ENCODE assay signal across 1 cellular context in the genomic region with DNA sequence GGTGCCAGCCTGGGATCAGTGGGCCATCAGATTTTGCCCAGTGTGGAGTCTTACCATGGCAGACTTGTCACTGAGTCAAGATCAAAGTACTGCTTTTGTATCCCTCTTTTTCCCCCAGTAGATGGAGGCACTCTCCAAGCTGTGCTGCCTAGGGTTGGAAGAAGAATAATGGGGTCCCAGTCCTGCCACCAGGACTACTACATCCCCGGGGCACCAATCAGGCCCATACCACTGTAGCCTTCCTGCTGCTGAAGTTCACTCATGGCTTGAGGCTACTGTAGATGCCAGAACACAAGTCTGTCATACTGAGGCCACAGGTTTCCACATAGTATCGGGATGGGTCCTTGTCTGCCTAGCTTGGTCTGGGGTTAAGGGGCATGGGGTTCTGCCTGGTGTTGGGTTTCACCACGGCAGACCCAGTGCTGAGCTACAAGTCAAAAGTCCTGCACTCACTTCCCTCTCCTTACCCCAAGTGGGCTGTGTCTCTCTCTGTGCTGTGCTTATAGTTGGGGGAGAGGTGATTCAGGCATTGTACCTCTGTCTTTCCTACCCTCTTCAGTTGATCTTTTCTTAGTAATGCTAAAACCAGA.
TF ChIP-seq lines count a peak whose summit lies in the region.

No MANE protein-coding gene starts in this region.

TF ChIP-seq in IMR-90, 13 proteins besides CTCF, POLR2A, EP300 and RAD21 (continued from another document):
- TF ChIP-seq SMC3 (IDR thresholded peaks at IDR 0.05; ENCODE audit: low read depth, low read length) (no peak), ELK1 (IDR thresholded peaks at IDR 0.05; ENCODE audit: borderline replicate concordance, low read depth, low read length) (no peak), USF2 (IDR thresholded peaks at IDR 0.05; ENCODE audit: low read depth, low read length) (no peak), RFX5 (IDR thresholded peaks at IDR 0.05; ENCODE audit: low read depth, low read length) (no peak), MXI1 (IDR thresholded peaks at IDR 0.05; ENCODE audit: borderline replicate concordance, low read depth, low read length) (no peak), MAFK (IDR thresholded peaks at IDR 0.05; ENCODE audit: low read depth, low read length) (no peak), BHLHE40 (IDR thresholded peaks at IDR 0.05; ENCODE audit: low read depth, low read length) (no peak), FOS (IDR thresholded peaks at IDR 0.05; ENCODE audit: low read depth, low read length) (no peak), CEBPB (IDR thresholded peaks at IDR 0.05; ENCODE audit: low read depth, low read length) (no peak), MAZ (IDR thresholded peaks at IDR 0.05; ENCODE audit: borderline replicate concordance, low read depth, low read length) (no peak), CHD1 (IDR thresholded peaks at IDR 0.05; ENCODE audit: low read depth, low read length) (no peak), NFE2L2 (IDR thresholded peaks at IDR 0.05; ENCODE audit: low read depth, low read length) (no peak)
